Comparison of ENCODE assay signal across 9 cellular contexts in genomic region chr3:30347679-30348216, GRCh38.
DNase-seq lines count a peak whose midpoint lies in the region; ATAC-seq and TF ChIP-seq lines count a peak whose summit lies in the region.
"Had no signal": no experiment of that assay in that cellular context is flagged by ENCODE, and none has a peak within 500 bp of the region (broad histone marks: within the 10 kb centered on the region; RNA-seq: fewer than 3 reads in every experiment).

No MANE protein-coding gene starts in this region.

- peak overlapping the region; percentile 88 for H3K27ac Mint-ChIP-seq in activated naive CD8-positive, alpha-beta T cell treated with anti-CD3 and anti-CD28 coated beads for 36 hours

- H3K9me3 Mint-ChIP-seq in activated naive CD8-positive, alpha-beta T cell treated with anti-CD3 and anti-CD28 coated beads for 36 hours, result no peaks in the 10 kb centered on the region

- BruUV-seq in A673 (replicated peaks; lab: Mats Ljungman, UMichigan), result no TSS peak

- H3K9ac ChIP-seq in skeletal muscle satellite cell (ENCODE audit: low read depth, low read length), result peak overlapping the region; percentile 68

- H3K4me3 ChIP-seq in A673 (ENCODE audit: low read depth, low read length, poor library complexity, severe bottlenecking) (no peak overlapping the region), skeletal muscle satellite cell (ENCODE audit: low read length) (no peak overlapping the region), lower lobe of right lung (no peak overlapping the region)
- H3K4me3 ChIP-seq: cardiac muscle cell had no signal

- ATAC-seq in GM19452 (IDR thresholded peaks at IDR 0.05; ENCODE audit: unreplicated experiment) (peak; percentile 86), HG03575 (IDR thresholded peaks at IDR 0.05; ENCODE audit: extremely low read depth, insufficient number of reproducible peaks, low FRiP score, unreplicated experiment) (peak; percentile 91), lower lobe of right lung (no peak)

- peak overlapping the region; percentile 4 for H3K27ac ChIP-seq in A673 (ENCODE audit: low read depth, low read length, poor library complexity, severe bottlenecking)
- H3K27ac ChIP-seq in lower lobe of right lung, result no peak overlapping the region
- H3K27ac ChIP-seq: cardiac muscle cell had no signal

- H3K4me1 Mint-ChIP-seq in activated naive CD8-positive, alpha-beta T cell treated with anti-CD3 and anti-CD28 coated beads for 36 hours, result peaks cover 79% of the 10 kb centered on the region

- no peaks in the 10 kb centered on the region for H3K27me3 Mint-ChIP-seq in activated naive CD8-positive, alpha-beta T cell treated with anti-CD3 and anti-CD28 coated beads for 36 hours

- intact Hi-C loops in A673 (cut with micrococcal nuclease; ENCODE audit: unreplicated experiment) (loop anchor here (5.0 kb wide), 1 partner anchor 345 kb away; no protein-coding TSS in a partner anchor), lower lobe of right lung (cut with DNase I) (no loop called here)

- no peaks in the 10 kb centered on the region for H3K27me3 ChIP-seq in A673 (replicated peaks; ENCODE audit: insufficient read depth, low read depth, low read length, poor library complexity)
- no peaks in the 10 kb centered on the region for H3K27me3 ChIP-seq in skeletal muscle satellite cell (ENCODE audit: control insufficient read depth, insufficient read depth, low read length)
- no peaks in the 10 kb centered on the region for H3K27me3 ChIP-seq in lower lobe of right lung (ENCODE audit: low read depth)
- H3K27me3 ChIP-seq: cardiac muscle cell had no signal

- POLR2A ChIA-PET in A673 (lab: Charles Lee; ENCODE audit: low non-redundant PET), result no interaction called here

- H3K36me3 Mint-ChIP-seq in activated naive CD8-positive, alpha-beta T cell treated with anti-CD3 and anti-CD28 coated beads for 36 hours, result peaks cover 16% of the 10 kb centered on the region

- H3K9me3 ChIP-seq in A673 (ENCODE audit: low read depth, low read length, poor library complexity, severe bottlenecking) (no peaks in the 10 kb centered on the region), skeletal muscle satellite cell (replicated peaks; ENCODE audit: low read length) (no peaks in the 10 kb centered on the region), lower lobe of right lung (no peaks in the 10 kb centered on the region)

- H3K4me3 Mint-ChIP-seq in activated naive CD8-positive, alpha-beta T cell treated with anti-CD3 and anti-CD28 coated beads for 36 hours, result peak overlapping the region; percentile 41

- CTCF ChIA-PET in A673 (lab: Charles Lee), result no interaction called here

- H3K4me1 ChIP-seq in A673 (ENCODE audit: insufficient read depth, low read length, poor library complexity, severe bottlenecking) (peaks cover 35% of the 10 kb centered on the region), skeletal muscle satellite cell (ENCODE audit: control insufficient read depth, insufficient read depth, low read length) (peaks cover 76% of the 10 kb centered on the region), lower lobe of right lung (peaks cover 23% of the 10 kb centered on the region)

- TF ChIP-seq CTCF in A673 (conservative IDR thresholded peaks at IDR 0.05; ENCODE audit: low read depth, low read length), result no peak
- TF ChIP-seq CTCF in lower lobe of right lung (IDR thresholded peaks at IDR 0.05), result no peak

- DNase-seq in A673 (ENCODE audit: low spot score) (no peak), lower lobe of right lung (no peak), GOT3 (lab: John Stamatoyannopoulos, UW) (no peak), pons (ENCODE audit: low spot score) (no peak)
- peak; percentile 44 for DNase-seq in activated naive CD8-positive, alpha-beta T cell treated with anti-CD3 and anti-CD28 coated beads for 36 hours

- peak overlapping the region; percentile 65 for H3K4me2 ChIP-seq in skeletal muscle satellite cell (ENCODE audit: low read length)

- H3K36me3 ChIP-seq in A673 (ENCODE audit: insufficient read depth, low read length, poor library complexity, severe bottlenecking) (no peaks in the 10 kb centered on the region), skeletal muscle satellite cell (ENCODE audit: insufficient read depth, low read length) (no peaks in the 10 kb centered on the region), lower lobe of right lung (no peaks in the 10 kb centered on the region)
- H3K36me3 ChIP-seq: cardiac muscle cell had no signal

Comparison
In these comparisons a context has a peak if more than half of its experiments do, and no peak if none do; other contexts are left out.
1. ATAC-seq: peak in GM19452 (single experiment) and HG03575 (single experiment); none in lower lobe of right lung (0 of 2).